15 cellular contexts compared by ENCODE assay signal in the genomic region with DNA sequence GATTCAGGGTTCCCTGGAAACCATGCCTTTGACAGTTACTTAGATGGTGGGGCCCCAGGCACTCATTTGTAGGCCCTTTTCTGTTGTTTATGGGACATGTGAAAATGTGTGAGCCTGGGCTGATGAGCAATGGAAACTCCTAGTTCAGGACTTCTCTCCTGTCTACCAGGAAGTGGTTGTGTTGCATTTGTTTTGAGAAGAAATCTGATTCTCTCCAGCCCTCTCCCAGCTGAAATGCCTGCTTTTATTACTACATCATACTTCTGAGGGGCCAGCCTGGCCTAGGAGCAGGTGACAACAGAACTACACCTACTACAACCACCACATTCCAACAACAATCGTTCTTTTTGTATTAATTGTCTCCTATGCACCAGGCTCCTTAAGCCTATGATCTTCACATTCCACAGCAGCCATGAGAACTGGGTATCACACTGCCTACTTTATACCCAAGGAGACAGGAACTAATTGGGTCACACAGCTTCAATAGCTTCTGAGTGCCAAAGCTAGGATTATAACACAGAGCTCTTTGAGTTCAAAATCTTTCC.
DNase-seq lines count a peak whose midpoint lies in the region; ATAC-seq and TF ChIP-seq lines count a peak whose summit lies in the region.
"Had no signal": no experiment of that assay in that cellular context is flagged by ENCODE, and none has a peak within 500 bp of the region (broad histone marks: within the 10 kb centered on the region; RNA-seq: fewer than 3 reads in every experiment).

No MANE protein-coding gene starts in this region.

- peaks cover 7% of the 10 kb centered on the region for H3K4me1 Mint-ChIP-seq in progenitor cell of endocrine pancreas (ENCODE audit: low read depth)
- H3K4me1 Mint-ChIP-seq: CD4-positive, alpha-beta memory T cell; IgD-negative memory B cell had no signal

- no peak for TF ChIP-seq CTCF in progenitor cell of endocrine pancreas (IDR thresholded peaks at IDR 0.05; ENCODE audit: unreplicated experiment)

- no peaks in the 10 kb centered on the region for H3K36me3 Mint-ChIP-seq in progenitor cell of endocrine pancreas (ENCODE audit: insufficient read depth)
- H3K36me3 Mint-ChIP-seq: CD4-positive, alpha-beta memory T cell; IgD-negative memory B cell had no signal

- DNase-seq in Daoy (ENCODE audit: low read depth), result peak; percentile 54
- DNase-seq in HT1080 (ENCODE audit: low read depth), result peak; percentile 40
- peak; percentile 4 for DNase-seq in iris pigment epithelial cell (ENCODE audit: low read depth)
- DNase-seq in progenitor cell of endocrine pancreas (ENCODE audit: low spot score, unreplicated experiment), result no peak
- DNase-seq in NCI-H2107 (lab: John Stamatoyannopoulos, UW), result no peak
- DNase-seq: BE2C; CD4-positive, alpha-beta memory T cell; HCEC 1CT; HFFc6; KG1 had no signal

- ATAC-seq in GM18909 (IDR thresholded peaks at IDR 0.05; ENCODE audit: poor library complexity, unreplicated experiment) (no peak), GM19463 (IDR thresholded peaks at IDR 0.05; ENCODE audit: unreplicated experiment) (no peak)
- ATAC-seq: A549, GM12878 had no signal

- peak overlapping the region; percentile 22 for H3K27ac Mint-ChIP-seq in progenitor cell of endocrine pancreas
- H3K27ac Mint-ChIP-seq: CD4-positive, alpha-beta memory T cell; HFFc6; IgD-negative memory B cell had no signal

- no peaks in the 10 kb centered on the region for H3K27me3 Mint-ChIP-seq in progenitor cell of endocrine pancreas
- H3K27me3 Mint-ChIP-seq: CD4-positive, alpha-beta memory T cell; IgD-negative memory B cell had no signal

- no peak overlapping the region for H3K4me3 Mint-ChIP-seq in progenitor cell of endocrine pancreas (ENCODE audit: low read depth)
- H3K4me3 Mint-ChIP-seq: CD4-positive, alpha-beta memory T cell; HFFc6; IgD-negative memory B cell had no signal

- no peaks in the 10 kb centered on the region for H3K9me3 Mint-ChIP-seq in progenitor cell of endocrine pancreas (ENCODE audit: low read depth)
- H3K9me3 Mint-ChIP-seq: IgD-negative memory B cell had no signal

Comparison
In these comparisons a context has a peak if more than half of its experiments do, and no peak if none do; other contexts are left out.
1. DNase-seq: peak in Daoy (single experiment), HT1080 (single experiment) and iris pigment epithelial cell (single experiment); none in progenitor cell of endocrine pancreas (single experiment) and NCI-H2107 (single experiment).